Comparison of ENCODE assay signal across 24 cellular contexts in genomic region chr15:41713047-41713446, GRCh38. TPM values are rescaled to one million over a fixed set of nuclear protein-coding genes. Genes with fewer than 3 reads are reported as not detected.
DNase-seq lines count a peak whose midpoint lies in the region; ATAC-seq and TF ChIP-seq lines count a peak whose summit lies in the region.
"Had no signal": no experiment of that assay in that cellular context is flagged by ENCODE, and none has a peak within 500 bp of the region (broad histone marks: within the 10 kb centered on the region; RNA-seq: fewer than 3 reads in every experiment).

No MANE protein-coding gene starts in this region.

- no peak overlapping the region for H3K56ac ChIP-seq in IMR-90 (ENCODE audit: extremely low read depth, insufficient read depth, low read length)

- no peak overlapping the region for H4K5ac ChIP-seq in IMR-90 (ENCODE audit: low read depth, low read length)

- no peak overlapping the region for H2BK120ac ChIP-seq in IMR-90 (ENCODE audit: low read depth, low read length)

- no peak for TF ChIP-seq EP300 in stomach (IDR thresholded peaks at IDR 0.05)

- H3K23ac ChIP-seq in IMR-90 (ENCODE audit: low read depth, low read length) = no peak overlapping the region

- no peaks in the 10 kb centered on the region for H3K9me3 ChIP-seq in IMR-90 (ENCODE audit: control insufficient read depth, insufficient read depth, low read length)
- H3K9me3 ChIP-seq in right cardiac atrium (ENCODE audit: control insufficient read depth, low read length) = no peaks in the 10 kb centered on the region
- no peaks in the 10 kb centered on the region for H3K9me3 ChIP-seq in stomach
- H3K9me3 ChIP-seq: esophagus muscularis mucosa, lower lobe of right lung, MG63, right lobe of liver, tibial nerve had no signal

- no peak overlapping the region for H2BK15ac ChIP-seq in IMR-90 (ENCODE audit: low read depth, low read length)

- TF ChIP-seq POLR2A in IMR-90 (IDR thresholded peaks at IDR 0.05; ENCODE audit: low read depth, low read length) (no peak), stomach (IDR thresholded peaks at IDR 0.05) (no peak)

- no peak for TF ChIP-seq RAD21 in IMR-90 (IDR thresholded peaks at IDR 0.05; ENCODE audit: low read length)

- no peaks in the 10 kb centered on the region for H3K4me1 ChIP-seq in IMR-90 (ENCODE audit: control insufficient read depth, insufficient read depth, low read length)
- no peaks in the 10 kb centered on the region for H3K4me1 ChIP-seq in right cardiac atrium (ENCODE audit: control insufficient read depth, insufficient read depth, low read length)
- peaks cover 0 to 19% (median 7%) of the 10 kb centered on the region in 4 donors for H3K4me1 ChIP-seq in stomach
- H3K4me1 ChIP-seq: lower lobe of right lung, right lobe of liver, tibial nerve had no signal

- no peak overlapping the region for H4K8ac ChIP-seq in IMR-90 (ENCODE audit: low read depth in 2 of 2, low read length in 2 of 2)

- H3K79me1 ChIP-seq in IMR-90 (ENCODE audit: low read depth in 1 of 2, low read length in 2 of 2) = peaks cover 8 to 12% of the 10 kb centered on the region in 2 experiments; a peak in 2 of 4 replicates

- no peak overlapping the region for H2AFZ ChIP-seq in IMR-90 (replicated peaks; ENCODE audit: low read length, poor library complexity)
- H2AFZ ChIP-seq: GM23248 had no signal

- no peaks in the 10 kb centered on the region for H3K27me3 Mint-ChIP-seq in natural killer cell treated with Interleukin-12 subunit alpha and Interleukin-12 subunit beta and Interleukin-15 and Interleukin-18, amount 100 ng/mL, for 72 hours
- no peaks in the 10 kb centered on the region for H3K27me3 Mint-ChIP-seq in natural killer cell (ENCODE audit: low read depth in 2 of 2)
- H3K27me3 Mint-ChIP-seq: activated CD8-positive, alpha-beta memory T cell treated with anti-CD3 and anti-CD28 coated beads, Interleukin-2, amount 10 ng/mL, durations not matched to agents 7 days and 5 days; activated naive CD8-positive, alpha-beta T cell treated with anti-CD3 and anti-CD28 coated beads, Interleukin-2, amount 10 ng/mL, durations not matched to agents 7 days and 5 days; CD4-positive, alpha-beta memory T cell had no signal

- POLR2A ChIA-PET in IMR-90 (lab: Charles Lee; ENCODE audit: unreplicated experiment) = no interaction called here

- H3K9me1 ChIP-seq in IMR-90 (ENCODE audit: insufficient read depth, low read length) = no peaks in the 10 kb centered on the region

- H3K36me3 ChIP-seq in IMR-90 (ENCODE audit: control insufficient read depth, insufficient read depth, low read length) (peaks cover 17% of the 10 kb centered on the region), stomach (peaks cover 18 to 68% (median 54%) of the 10 kb centered on the region in 4 donors)

- peak overlapping the region; percentile 7; the same call in 1 of the 2 replicates for H3K4me2 ChIP-seq in IMR-90 (ENCODE audit: low read depth, low read length)

- no peaks in the 10 kb centered on the region for H3K27me3 ChIP-seq in IMR-90 (ENCODE audit: control insufficient read depth, insufficient read depth, low read length)
- no peaks in the 10 kb centered on the region for H3K27me3 ChIP-seq in right cardiac atrium (ENCODE audit: control insufficient read depth, insufficient read depth)
- H3K27me3 ChIP-seq in stomach = no peaks in the 10 kb centered on the region
- H3K27me3 ChIP-seq: esophagus muscularis mucosa, MG63, right lobe of liver, tibial nerve had no signal

- H3K14ac ChIP-seq in IMR-90 (replicated peaks; ENCODE audit: low read depth, low read length) = no peak overlapping the region

- no peak overlapping the region for H4K91ac ChIP-seq in IMR-90 (ENCODE audit: insufficient read depth, low read depth, low read length)

- H2AK9ac ChIP-seq in IMR-90 (replicated peaks; ENCODE audit: low read depth, low read length, poor library complexity) = no peak overlapping the region

- H3K9ac ChIP-seq in IMR-90 (ENCODE audit: low read depth, low read length) = no peak overlapping the region
- H3K9ac ChIP-seq: GM23248 had no signal

- no peak overlapping the region for H2BK20ac ChIP-seq in IMR-90 (ENCODE audit: low read depth, low read length)

- H3K27ac Mint-ChIP-seq in natural killer cell treated with Interleukin-12 subunit alpha and Interleukin-12 subunit beta and Interleukin-15 and Interleukin-18, amount 100 ng/mL, for 72 hours = no peak overlapping the region
- no peak overlapping the region for H3K27ac Mint-ChIP-seq in natural killer cell
- H3K27ac Mint-ChIP-seq: activated CD8-positive, alpha-beta memory T cell treated with anti-CD3 and anti-CD28 coated beads, Interleukin-2, amount 10 ng/mL, durations not matched to agents 7 days and 5 days; activated naive CD8-positive, alpha-beta T cell treated with anti-CD3 and anti-CD28 coated beads, Interleukin-2, amount 10 ng/mL, durations not matched to agents 7 days and 5 days; activated T-helper 2 cell treated with anti-CD3 and anti-CD28 coated beads, Interferon-gamma antibody, Interleukin-2, Interleukin-4, amounts not matched to agents 10 μg/mL and 5 μg/mL and 100 μg/mL, durations not matched to agents 14 hours and 24 hours and 36 hours had no signal

- H3K27ac ChIP-seq in IMR-90 (ENCODE audit: insufficient read depth, low read length) = no peak overlapping the region
- no peak overlapping the region for H3K27ac ChIP-seq in right cardiac atrium (ENCODE audit: low read length)
- H3K27ac ChIP-seq in stomach = peak overlapping the region in 4 of 5 donors; percentile 9 to 55 (median 27)
- H3K27ac ChIP-seq: GM23248, lower lobe of right lung, right lobe of liver had no signal

- no peaks in the 10 kb centered on the region for H3K9me3 Mint-ChIP-seq in natural killer cell treated with Interleukin-12 subunit alpha and Interleukin-12 subunit beta and Interleukin-15 and Interleukin-18, amount 100 ng/mL, for 72 hours
- H3K9me3 Mint-ChIP-seq in natural killer cell = no peaks in the 10 kb centered on the region
- H3K9me3 Mint-ChIP-seq: activated naive CD8-positive, alpha-beta T cell treated with anti-CD3 and anti-CD28 coated beads, Interleukin-2, amount 10 ng/mL, durations not matched to agents 7 days and 5 days; activated T-helper 2 cell treated with anti-CD3 and anti-CD28 coated beads, Interferon-gamma antibody, Interleukin-2, Interleukin-4, amounts not matched to agents 10 μg/mL and 5 μg/mL and 100 μg/mL, durations not matched to agents 14 hours and 24 hours and 36 hours; CD4-positive, alpha-beta memory T cell had no signal

- H2BK5ac ChIP-seq in IMR-90 (ENCODE audit: low read depth, low read length, poor library complexity, severe bottlenecking) = no peak overlapping the region

- CTCF ChIA-PET in IMR-90 (lab: Yijun Ruan, JAX) = no interaction called here

- WGBS in IMR-90 (ENCODE audit: extremely low coverage in 2 of 2, insufficient read length in 1 of 2), 2 experiments = 11% methylated on average over 1 of the region's 6 CpGs; no CpG with 5 or more reads in 1 of the 2 experiments
- 34% methylated on average over 6 of the region's 6 CpGs for WGBS in right cardiac atrium
- WGBS in stomach, 5 donors = 15 to 34% (median 18%) methylated on average over 6 of the region's 6 CpGs

- H3K4ac ChIP-seq in IMR-90 (ENCODE audit: low read depth, low read length) = no peak overlapping the region

- H3K4me3 ChIP-seq in IMR-90 (ENCODE audit: insufficient read depth, low read depth, low read length) = no peak overlapping the region
- no peak overlapping the region for H3K4me3 ChIP-seq in right cardiac atrium (ENCODE audit: low read length)
- H3K4me3 ChIP-seq in stomach = no peak overlapping the region
- H3K4me3 ChIP-seq: esophagus muscularis mucosa, GM23248, lower lobe of right lung, MG63, right lobe of liver, tibial nerve had no signal

- DNase-seq in IMR-90 (peak; percentile 39), dermis blood vessel endothelial cell (peak; percentile 61), right cardiac atrium (peak in 2 of 3 donors; percentile 29 to 73), stomach (peak; percentile 59), glomerular visceral epithelial cell (ENCODE audit: extremely low spot score) (no peak), natural killer cell (no peak), T1000 (lab: John Stamatoyannopoulos, UW) (no peak)
- DNase-seq in natural killer cell treated with Interleukin-12 subunit alpha and Interleukin-12 subunit beta and Interleukin-15 and Interleukin-18, amount 100 ng/mL, for 72 hours (ENCODE audit: low spot score) = no peak
- DNase-seq: activated CD4-positive, alpha-beta T cell treated with anti-CD3 and anti-CD28 coated beads for 4 hours; activated CD8-positive, alpha-beta memory T cell treated with anti-CD3 and anti-CD28 coated beads, Interleukin-2, amount 10 ng/mL, durations not matched to agents 7 days and 5 days; activated naive CD8-positive, alpha-beta T cell treated with anti-CD3 and anti-CD28 coated beads, Interleukin-2, amount 10 ng/mL, durations not matched to agents 7 days and 5 days; CD4-positive, alpha-beta memory T cell; GM23248; lower lobe of right lung; MG63; NCI-H1436 treated with DMSO at 0.1 percent for 48 hours; NCI-H2171 treated with DMSO at 0.1 percent for 48 hours; NCI-H69; occipital lobe; right lobe of liver; SW 1271 had no signal

- intact Hi-C loops in IMR-90 (cut with micrococcal nuclease) = loop anchor here (5.0 kb wide), 1 partner anchor 39 kb away; no protein-coding TSS in a partner anchor
- intact Hi-C loops in right cardiac atrium (cut with DNase I) = no loop called here
- intact Hi-C loops in stomach (cut with DNase I; ENCODE audit: low total_unique reads) = no loop called here
- intact Hi-C loops in natural killer cell (cut with micrococcal nuclease) = no loop called here

- peak; percentile 56 for ATAC-seq in IMR-90 (ENCODE audit: low read depth)
- ATAC-seq in right cardiac atrium = peak; percentile 77 to 86
- no peak for ATAC-seq in natural killer cell treated with Interleukin-12 subunit alpha and Interleukin-12 subunit beta and Interleukin-15 and Interleukin-18, amount 100 ng/mL, for 72 hours
- ATAC-seq in natural killer cell = no peak
- ATAC-seq: activated CD8-positive, alpha-beta memory T cell treated with anti-CD3 and anti-CD28 coated beads, Interleukin-2, amount 10 ng/mL, durations not matched to agents 7 days and 5 days; lower lobe of right lung; right lobe of liver had no signal

- no peaks in the 10 kb centered on the region for H4K20me1 ChIP-seq in IMR-90 (ENCODE audit: insufficient read depth, low read length)

- no peak overlapping the region for H2AK5ac ChIP-seq in IMR-90 (ENCODE audit: low read depth, low read length)

- peaks cover 24% of the 10 kb centered on the region for H3K36me3 Mint-ChIP-seq in natural killer cell treated with Interleukin-12 subunit alpha and Interleukin-12 subunit beta and Interleukin-15 and Interleukin-18, amount 100 ng/mL, for 72 hours
- peaks cover 19% of the 10 kb centered on the region for H3K36me3 Mint-ChIP-seq in natural killer cell

- H3K4me1 Mint-ChIP-seq in natural killer cell treated with Interleukin-12 subunit alpha and Interleukin-12 subunit beta and Interleukin-15 and Interleukin-18, amount 100 ng/mL, for 72 hours (ENCODE audit: low read depth in 2 of 2) = no peaks in the 10 kb centered on the region
- peaks cover 0 to 3% of the 10 kb centered on the region in 2 donors for H3K4me1 Mint-ChIP-seq in natural killer cell
- H3K4me1 Mint-ChIP-seq: activated CD8-positive, alpha-beta memory T cell treated with anti-CD3 and anti-CD28 coated beads, Interleukin-2, amount 10 ng/mL, durations not matched to agents 7 days and 5 days; activated naive CD8-positive, alpha-beta T cell treated with anti-CD3 and anti-CD28 coated beads, Interleukin-2, amount 10 ng/mL, durations not matched to agents 7 days and 5 days had no signal

- in situ Hi-C loops in IMR-90 (cut with MboI; ENCODE audit: low sequenced_read_pairs) = no loop called here

- H3K4me3 Mint-ChIP-seq in natural killer cell treated with Interleukin-12 subunit alpha and Interleukin-12 subunit beta and Interleukin-15 and Interleukin-18, amount 100 ng/mL, for 72 hours = no peak overlapping the region
- no peak overlapping the region for H3K4me3 Mint-ChIP-seq in natural killer cell
- H3K4me3 Mint-ChIP-seq: activated CD8-positive, alpha-beta memory T cell treated with anti-CD3 and anti-CD28 coated beads, Interleukin-2, amount 10 ng/mL, durations not matched to agents 7 days and 5 days; activated naive CD8-positive, alpha-beta T cell treated with anti-CD3 and anti-CD28 coated beads, Interleukin-2, amount 10 ng/mL, durations not matched to agents 7 days and 5 days; CD4-positive, alpha-beta memory T cell had no signal

- TF ChIP-seq CTCF in IMR-90 (conservative IDR thresholded peaks at IDR 0.05; ENCODE audit: low read depth, low read length) (no peak), stomach (IDR thresholded peaks at IDR 0.05) (no peak), natural killer cell (IDR thresholded peaks at IDR 0.05) (no peak)

- no TSS peak for BruUV-seq in IMR-90 (replicated peaks; lab: Mats Ljungman, UMichigan)

- dilution Hi-C loops in IMR-90 (cut with HindIII; ENCODE audit: low sequenced_read_pairs, unreplicated experiment) = no loop called here

- H3K18ac ChIP-seq in IMR-90 (ENCODE audit: low read depth, low read length) = no peak overlapping the region

RNA-seq across cellular contexts. Expression of gene MGA, which starts 52.8 kb away (rescaled TPM):
- total RNA-seq in IMR-90 (2012; rRNA removed) (38.0 and 48.3 TPM in 2 replicates), dermis blood vessel endothelial cell (42.0 and 59.7 TPM in 2 replicates), right cardiac atrium (10 to 100 TPM; 33.6 to 39.2 (median 36.6) TPM), stomach (10 to 100 TPM; 19.6 to 75.2 (median 47.4) TPM), natural killer cell (10 to 100 TPM; 54.9 to 75.0 (median 71.3) TPM)
- polyA plus RNA-seq in IMR-90 (2012; rRNA removed) (3.0 and 3.2 TPM in 2 replicates), right cardiac atrium (4.2 TPM), stomach (1 to 10 TPM; 2.1 to 2.3 (median 2.2) TPM)
- 0.75 and 1.0 TPM in 2 replicates for polyA plus RNA-seq in IMR-90 (2012; cell fraction: cytosol; rRNA removed)
- polyA plus RNA-seq in IMR-90 (2012; cell fraction: nucleus; rRNA removed; ENCODE audit: low replicate concordance) = 1.3 and 5.8 TPM in 2 replicates
- total RNA-seq in natural killer cell treated with Interleukin-12 subunit alpha and Interleukin-12 subunit beta and Interleukin-15 and Interleukin-18, amount 100 ng/mL, for 72 hours = 10 to 100 TPM; 42.6 to 54.8 TPM

Comparison
In these comparisons a context has a peak if more than half of its experiments do, and no peak if none do; other contexts are left out.
1. ATAC-seq: peak in IMR-90 (single experiment) and right cardiac atrium (2 of 2); none in natural killer cell treated with Interleukin-12 subunit alpha and Interleukin-12 subunit beta and Interleukin-15 and Interleukin-18, amount 100 ng/mL, for 72 hours (0 of 2) and natural killer cell (0 of 3).
2. DNase-seq: peak in IMR-90 (single experiment), dermis blood vessel endothelial cell (single experiment), right cardiac atrium (2 of 3) and stomach (single experiment); none in natural killer cell treated with Interleukin-12 subunit alpha and Interleukin-12 subunit beta and Interleukin-15 and Interleukin-18, amount 100 ng/mL, for 72 hours (single experiment), glomerular visceral epithelial cell (single experiment), natural killer cell (single experiment) and T1000 (single experiment).
3. H3K27ac ChIP-seq: peak in stomach (4 of 5); none in IMR-90 (single experiment) and right cardiac atrium (single experiment).